ENCODE assay signal across 8 cellular contexts in the genomic region with DNA sequence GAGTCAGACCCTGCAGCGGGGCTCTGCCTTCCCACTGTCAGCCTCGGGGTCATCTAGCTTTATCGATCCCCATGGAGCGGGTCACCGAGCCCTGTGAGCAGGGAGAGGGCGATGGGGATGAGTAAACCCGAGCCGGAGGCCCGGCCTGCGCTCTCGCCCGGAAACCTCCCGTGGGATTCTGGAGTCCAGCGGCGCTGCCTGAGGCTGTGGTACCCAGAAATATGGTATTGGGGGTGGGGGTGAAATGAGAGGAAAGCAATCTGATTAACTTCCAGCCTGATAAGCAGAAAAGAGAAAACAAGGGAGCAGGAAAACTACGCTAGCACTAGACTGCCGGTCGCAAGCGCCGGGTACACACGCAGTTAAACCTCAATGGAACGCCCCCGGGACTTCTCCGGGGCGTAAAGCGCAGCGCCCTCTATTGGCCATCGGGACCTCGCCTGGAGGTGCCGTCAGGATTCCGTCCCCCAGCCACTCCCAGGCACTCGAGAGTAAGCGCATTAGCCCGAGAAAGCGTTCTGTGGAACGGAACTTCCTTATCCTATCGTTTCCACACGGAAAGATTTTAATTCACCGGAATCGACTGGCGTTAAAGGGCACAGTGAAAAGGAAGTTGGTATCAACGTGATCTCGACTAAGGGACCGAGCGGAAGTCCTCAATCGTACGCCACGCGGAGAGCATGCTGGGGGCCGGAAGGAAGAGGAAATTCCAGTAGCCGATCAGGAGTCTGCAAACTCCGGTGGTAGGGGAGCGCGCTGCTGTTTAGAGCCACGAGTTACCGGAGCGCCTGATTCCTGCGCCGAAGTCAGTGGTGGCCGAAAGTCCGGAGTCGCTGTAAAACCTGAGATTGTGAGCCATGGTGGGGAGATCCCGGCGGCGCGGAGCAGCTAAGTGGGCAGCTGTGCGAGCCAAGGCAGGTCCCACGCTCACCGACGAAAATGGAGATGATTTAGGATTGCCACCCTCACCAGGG. TPM values are rescaled to one million over a fixed set of nuclear protein-coding genes. Genes with fewer than 3 reads are reported as not detected.
DNase-seq lines count a peak whose midpoint lies in the region; ATAC-seq and TF ChIP-seq lines count a peak whose summit lies in the region.

A gene with protein sequence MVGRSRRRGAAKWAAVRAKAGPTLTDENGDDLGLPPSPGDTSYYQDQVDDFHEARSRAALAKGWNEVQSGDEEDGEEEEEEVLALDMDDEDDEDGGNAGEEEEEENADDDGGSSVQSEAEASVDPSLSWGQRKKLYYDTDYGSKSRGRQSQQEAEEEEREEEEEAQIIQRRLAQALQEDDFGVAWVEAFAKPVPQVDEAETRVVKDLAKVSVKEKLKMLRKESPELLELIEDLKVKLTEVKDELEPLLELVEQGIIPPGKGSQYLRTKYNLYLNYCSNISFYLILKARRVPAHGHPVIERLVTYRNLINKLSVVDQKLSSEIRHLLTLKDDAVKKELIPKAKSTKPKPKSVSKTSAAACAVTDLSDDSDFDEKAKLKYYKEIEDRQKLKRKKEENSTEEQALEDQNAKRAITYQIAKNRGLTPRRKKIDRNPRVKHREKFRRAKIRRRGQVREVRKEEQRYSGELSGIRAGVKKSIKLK (plus strand): TSS at position 712 of the 974 bp plus-strand sequence. CDS start 146 bp downstream, at position 858.

- H3K4me3 ChIP-seq in duodenal mucosa (ENCODE audit: low read depth in 1 of 2, low read length in 2 of 2) (peak within 1 kb of the TSS; percentile 96 to 100), lower leg skin (ENCODE audit: low read depth, poor library complexity, severe bottlenecking) (peak within 1 kb of the TSS; percentile 89)

- H3K9me3 Mint-ChIP-seq in CD4-positive, alpha-beta T cell: no peaks in the 10 kb centered on the region
- no peaks in the 10 kb centered on the region for H3K9me3 Mint-ChIP-seq in activated CD4-positive, alpha-beta memory T cell treated with anti-CD3 and anti-CD28 coated beads, Interleukin-2, amount 10 ng/mL, durations not matched to agents 7 days and 5 days

- peaks cover 35% of the 10 kb centered on the region for H3K36me3 Mint-ChIP-seq in CD4-positive, alpha-beta T cell (ENCODE audit: low read depth)
- H3K36me3 Mint-ChIP-seq in activated CD4-positive, alpha-beta memory T cell treated with anti-CD3 and anti-CD28 coated beads, Interleukin-2, amount 10 ng/mL, durations not matched to agents 7 days and 5 days (ENCODE audit: low read depth): peaks cover 27% of the 10 kb centered on the region

- intact Hi-C loops in CD4-positive, alpha-beta T cell (cut with DNase I, micrococcal nuclease): loop anchor here (1.0 to 10.0 kb wide), 6 partner anchors 17 to 307 kb away; a partner anchor contains a TSS
- intact Hi-C loops in lower leg skin (cut with DNase I; ENCODE audit: low total_unique reads): no loop called here

- peaks cover 45% of the 10 kb centered on the region for H3K4me1 Mint-ChIP-seq in CD4-positive, alpha-beta T cell (ENCODE audit: low read depth)
- H3K4me1 Mint-ChIP-seq in activated CD4-positive, alpha-beta memory T cell treated with anti-CD3 and anti-CD28 coated beads, Interleukin-2, amount 10 ng/mL, durations not matched to agents 7 days and 5 days: peaks cover 39% of the 10 kb centered on the region

- peak within 1 kb of the TSS; percentile 99 for H3K27ac Mint-ChIP-seq in CD4-positive, alpha-beta T cell
- H3K27ac Mint-ChIP-seq in activated CD4-positive, alpha-beta memory T cell treated with anti-CD3 and anti-CD28 coated beads, Interleukin-2, amount 10 ng/mL, durations not matched to agents 7 days and 5 days: peak within 1 kb of the TSS; percentile 93

- CTCF ChIA-PET in CD4-positive, alpha-beta T cell (lab: Charles Lee): interaction anchor here (1.2 to 4.9 kb wide), 5 partner anchors 12 to 216 kb away, joined by 3 to 35 read pairs (median 3); no protein-coding TSS in a partner anchor
- CTCF ChIA-PET in activated CD4-positive, alpha-beta memory T cell treated with anti-CD3 and anti-CD28 coated beads, Interleukin-2, amount 10 ng/mL, durations not matched to agents 7 days and 5 days (lab: Charles Lee): interaction anchor here (0.9 to 3.4 kb wide), 11 partner anchors 10 to 307 kb away, joined by 3 to 35 read pairs (median 6); a partner anchor contains a TSS

- H3K9ac ChIP-seq in duodenal mucosa (ENCODE audit: low read depth in 1 of 2, low read length in 2 of 2): peak within 1 kb of the TSS; percentile 97

- H3K27me3 ChIP-seq in CD4-positive, alpha-beta T cell (ENCODE audit: control insufficient read depth, insufficient read depth, low read length): no peaks in the 10 kb centered on the region
- no peaks in the 10 kb centered on the region for H3K27me3 ChIP-seq in duodenal mucosa (ENCODE audit: control insufficient read depth in 1 of 2, insufficient read depth in 2 of 2, low read length in 2 of 2)

- peak within 1 kb of the TSS; percentile 91 for H3K4me3 Mint-ChIP-seq in CD4-positive, alpha-beta T cell
- H3K4me3 Mint-ChIP-seq in activated CD4-positive, alpha-beta memory T cell treated with anti-CD3 and anti-CD28 coated beads, Interleukin-2, amount 10 ng/mL, durations not matched to agents 7 days and 5 days: peak within 1 kb of the TSS; percentile 97

- POLR2A ChIA-PET in CD4-positive, alpha-beta T cell (lab: Charles Lee): interaction anchor here (0.9 to 8.0 kb wide), 13 partner anchors 8 to 322 kb away, joined by 3 to 166 read pairs (median 5); a partner anchor contains a TSS
- POLR2A ChIA-PET in activated CD4-positive, alpha-beta memory T cell treated with anti-CD3 and anti-CD28 coated beads, Interleukin-2, amount 10 ng/mL, durations not matched to agents 7 days and 5 days (lab: Charles Lee): interaction anchor here (0.9 to 4.6 kb wide), 14 partner anchors 9 to 305 kb away, joined by 3 to 36 read pairs (median 5); a partner anchor contains a TSS

- no peaks in the 10 kb centered on the region for H3K27me3 Mint-ChIP-seq in CD4-positive, alpha-beta T cell
- H3K27me3 Mint-ChIP-seq in activated CD4-positive, alpha-beta memory T cell treated with anti-CD3 and anti-CD28 coated beads, Interleukin-2, amount 10 ng/mL, durations not matched to agents 7 days and 5 days: no peaks in the 10 kb centered on the region

- WGBS in lower leg skin, 2 donors: 0% methylated on average over 66 to 70 of the region's 70 CpGs

- no peak for TF ChIP-seq POLR2A in lower leg skin (IDR thresholded peaks at IDR 0.05)

- peak; percentile 87 to 92 (median 90) for DNase-seq in CD4-positive, alpha-beta T cell
- DNase-seq in NCI-H82 treated with DMSO at 0.1 percent for 48 hours (lab: John Stamatoyannopoulos, UW; ENCODE audit: unreplicated experiment) (peak; percentile 93), lower leg skin (ENCODE audit: low spot score in 2 of 2) (peak; percentile 93 to 99)
- peak; percentile 92 for DNase-seq in activated CD4-positive, alpha-beta memory T cell treated with anti-CD3 and anti-CD28 coated beads, Interleukin-2, amount 10 ng/mL, durations not matched to agents 7 days and 5 days
- peak; percentile 84 to 93 (median 84) for DNase-seq in stimulated activated CD4-positive, alpha-beta T cell treated with anti-CD3 and anti-CD28 coated beads, TNF-alpha, amount 100 ng/mL, for 1 hour (ENCODE audit: low read depth in 3 of 3, low spot score in 1 of 3)

- TF ChIP-seq CTCF in CD4-positive, alpha-beta T cell (IDR thresholded peaks at IDR 0.05): peak; percentile 98
- TF ChIP-seq CTCF in lower leg skin (IDR thresholded peaks at IDR 0.05): peak in 1 of 3 donors; percentile 96

- peak within 1 kb of the TSS; percentile 94 for H3K27ac ChIP-seq in CD4-positive, alpha-beta T cell (ENCODE audit: low read depth, low read length)
- peak within 1 kb of the TSS; percentile 85 for H3K27ac ChIP-seq in duodenal mucosa (ENCODE audit: low read depth, low read length)

- no peaks in the 10 kb centered on the region for H3K9me3 ChIP-seq in CD4-positive, alpha-beta T cell (ENCODE audit: control insufficient read depth, low read length)
- H3K9me3 ChIP-seq in duodenal mucosa (ENCODE audit: control insufficient read depth in 1 of 2, low read length in 2 of 2): no peaks in the 10 kb centered on the region

- H3K36me3 ChIP-seq in duodenal mucosa (ENCODE audit: control insufficient read depth in 1 of 2, insufficient read depth in 2 of 2, low read length in 2 of 2): peaks cover 0 to 7% of the 10 kb centered on the region in 2 donors

- ATAC-seq in CD4-positive, alpha-beta T cell (ENCODE audit: poor library complexity): peak; percentile 87
- ATAC-seq in GM19397 (IDR thresholded peaks at IDR 0.05; ENCODE audit: unreplicated experiment): peak; percentile 97
- peak; percentile 86 for ATAC-seq in HG03575 (IDR thresholded peaks at IDR 0.05; ENCODE audit: extremely low read depth, insufficient number of reproducible peaks, low FRiP score, unreplicated experiment)

- H3K4me1 ChIP-seq in duodenal mucosa (ENCODE audit: control insufficient read depth in 1 of 2, insufficient read depth in 2 of 2, low read length in 2 of 2): peaks cover 16 to 18% of the 10 kb centered on the region in 2 donors

RNA-seq across cellular contexts. Expression of the gene that starts here (rescaled TPM):
- 10 to 100 TPM; 19.2 to 20.5 TPM for total RNA-seq in CD4-positive, alpha-beta T cell
- total RNA-seq in activated CD4-positive, alpha-beta memory T cell treated with anti-CD3 and anti-CD28 coated beads, Interleukin-2, amount 10 ng/mL, durations not matched to agents 7 days and 5 days: 10 to 100 TPM; 28.7 to 28.9 TPM
- total RNA-seq in lower leg skin: 10 to 100 TPM; 12.6 to 32.8 (median 17.6) TPM

Comparison
In these comparisons a context has a peak if more than half of its experiments do, and no peak if none do; other contexts are left out.
1. Peak in every context shown above with its lines: DNase-seq, ATAC-seq, H3K4me3 ChIP-seq and H3K27ac ChIP-seq.